9 cellular contexts compared by ENCODE assay signal in genomic region chr11:66844496-66845142, GRCh38. TPM values are rescaled to one million over a fixed set of nuclear protein-coding genes. Genes with fewer than 3 reads are reported as not detected.
A peak's percentile ranks its signal among the peaks of the same experiment; 100 is the strongest.
DNase-seq lines count a peak whose midpoint lies in the region; ATAC-seq and TF ChIP-seq lines count a peak whose summit lies in the region.
"Had no signal": no experiment of that assay in that cellular context is flagged by ENCODE, and none has a peak within 500 bp of the region (broad histone marks: within the 10 kb centered on the region; RNA-seq: fewer than 3 reads in every experiment).

No MANE protein-coding gene starts in this region.

- TF ChIP-seq CTCF in CD14-positive monocyte (IDR thresholded peaks at IDR 0.05) (no peak), chondrocyte (IDR thresholded peaks at IDR 0.05) (no peak)

- H3K4me3 Mint-ChIP-seq in CD14-positive monocyte (peak overlapping the region in 1 of 2 donors; percentile 78), chondrocyte (ENCODE audit: unreplicated experiment) (peak overlapping the region; percentile 80)
- peak overlapping the region; percentile 90 for H3K4me3 Mint-ChIP-seq in natural killer cell treated with Interleukin-12 subunit alpha and Interleukin-12 subunit beta and Interleukin-15 and Interleukin-18, amount 100 ng/mL, for 72 hours

- no peaks in the 10 kb centered on the region for H3K9me3 ChIP-seq in MG63

- intact Hi-C loops in CD14-positive monocyte (cut with micrococcal nuclease), result loop anchor here (10.0 kb wide), 2 partner anchors 430 to 550 kb away; partner anchors contain the start of gene RAD9A (in 1 of the 2)

- H3K36me3 Mint-ChIP-seq in CD14-positive monocyte, result peaks cover 29 to 44% of the 10 kb centered on the region in 2 donors
- H3K36me3 Mint-ChIP-seq in chondrocyte (ENCODE audit: low read depth), result peaks cover 4% of the 10 kb centered on the region
- no peaks in the 10 kb centered on the region for H3K36me3 Mint-ChIP-seq in natural killer cell treated with Interleukin-12 subunit alpha and Interleukin-12 subunit beta and Interleukin-15 and Interleukin-18, amount 100 ng/mL, for 72 hours

- H3K27me3 Mint-ChIP-seq in CD14-positive monocyte (ENCODE audit: low read depth in 3 of 3) (no peaks in the 10 kb centered on the region), chondrocyte (ENCODE audit: low read depth) (no peaks in the 10 kb centered on the region)
- H3K27me3 Mint-ChIP-seq in natural killer cell treated with Interleukin-12 subunit alpha and Interleukin-12 subunit beta and Interleukin-15 and Interleukin-18, amount 100 ng/mL, for 72 hours, result no peaks in the 10 kb centered on the region

- peak overlapping the region; percentile 87 for H3K4me3 ChIP-seq in MG63

- DNase-seq in CD14-positive monocyte (ENCODE audit: low spot score), result no peak
- no peak for DNase-seq in MG63
- DNase-seq in chondrocyte (ENCODE audit: low spot score), result no peak
- DNase-seq in natural killer cell treated with Interleukin-12 subunit alpha and Interleukin-12 subunit beta and Interleukin-15 and Interleukin-18, amount 100 ng/mL, for 72 hours (ENCODE audit: low spot score), result no peak
- no peak for DNase-seq in NCI-H345 (lab: John Stamatoyannopoulos, UW)
- DNase-seq: WERI-Rb-1 had no signal

- peaks cover 46% of the 10 kb centered on the region for H3K36me3 ChIP-seq in MG63

- peak overlapping the region in 4 of 7 donors; percentile 0 to 92 (median 87) for H3K27ac Mint-ChIP-seq in CD14-positive monocyte
- peak overlapping the region; percentile 76 for H3K27ac Mint-ChIP-seq in chondrocyte (ENCODE audit: unreplicated experiment)
- H3K27ac Mint-ChIP-seq in natural killer cell treated with Interleukin-12 subunit alpha and Interleukin-12 subunit beta and Interleukin-15 and Interleukin-18, amount 100 ng/mL, for 72 hours, result peak overlapping the region; percentile 95 to 97

- H3K27me3 ChIP-seq in MG63, result no peaks in the 10 kb centered on the region

- H3K4me1 Mint-ChIP-seq in CD14-positive monocyte, result peaks cover 37% of the 10 kb centered on the region
- peaks cover 41% of the 10 kb centered on the region for H3K4me1 Mint-ChIP-seq in chondrocyte (ENCODE audit: low read depth)
- peaks cover 32% of the 10 kb centered on the region in 2 donors for H3K4me1 Mint-ChIP-seq in natural killer cell treated with Interleukin-12 subunit alpha and Interleukin-12 subunit beta and Interleukin-15 and Interleukin-18, amount 100 ng/mL, for 72 hours (ENCODE audit: low read depth in 2 of 2)

- ATAC-seq in natural killer cell treated with Interleukin-12 subunit alpha and Interleukin-12 subunit beta and Interleukin-15 and Interleukin-18, amount 100 ng/mL, for 72 hours, result no peak
- no peak for ATAC-seq in GM21619 (IDR thresholded peaks at IDR 0.05; ENCODE audit: unreplicated experiment)
- no peak for ATAC-seq in HG03469 (IDR thresholded peaks at IDR 0.05; ENCODE audit: unreplicated experiment)
- ATAC-seq in GM19395 (IDR thresholded peaks at IDR 0.05; ENCODE audit: unreplicated experiment), result no peak

- H3K9me3 Mint-ChIP-seq in CD14-positive monocyte (no peaks in the 10 kb centered on the region), chondrocyte (ENCODE audit: low read depth) (no peaks in the 10 kb centered on the region)
- no peaks in the 10 kb centered on the region for H3K9me3 Mint-ChIP-seq in natural killer cell treated with Interleukin-12 subunit alpha and Interleukin-12 subunit beta and Interleukin-15 and Interleukin-18, amount 100 ng/mL, for 72 hours

RNA-seq across cellular contexts. Expression of gene RCE1, which starts 1.4 kb away (rescaled TPM):
- 10 to 100 TPM; 20.3 to 22.8 TPM for polyA plus RNA-seq in CD14-positive monocyte
- total RNA-seq in MG63 (2014; rRNA removed; shearing (Covaris generic); ENCODE audit: low replicate concordance), result 16.4 and 17.2 TPM in 2 replicates
- 17.0 to 18.8 TPM (median 17.3 TPM) in 3 replicates for total RNA-seq in chondrocyte
- 10 to 100 TPM; 26.8 to 37.9 TPM for total RNA-seq in natural killer cell treated with Interleukin-12 subunit alpha and Interleukin-12 subunit beta and Interleukin-15 and Interleukin-18, amount 100 ng/mL, for 72 hours

RNA-seq across cellular contexts. Expression of gene LRFN4, which starts 12.2 kb away (rescaled TPM):
- polyA plus RNA-seq in CD14-positive monocyte, result 1 to 10 TPM; 1.0 to 1.7 TPM
- total RNA-seq in MG63 (2014; rRNA removed; shearing (Covaris generic); ENCODE audit: low replicate concordance), result 22.4 and 42.8 TPM in 2 replicates
- total RNA-seq in chondrocyte, result 33.8 to 47.2 TPM (median 46.8 TPM) in 3 replicates
- total RNA-seq in natural killer cell treated with Interleukin-12 subunit alpha and Interleukin-12 subunit beta and Interleukin-15 and Interleukin-18, amount 100 ng/mL, for 72 hours, result 1 to 10 TPM; 1.4 to 7.9 TPM
